In genomic region chr3:100449214-100449613, GRCh38 we compare ENCODE assay signal across 2 cellular contexts.
TF ChIP-seq lines count a peak whose summit lies in the region.

No MANE protein-coding gene starts in this region.

TF ChIP-seq in HepG2, 621 proteins besides CTCF, POLR2A, EP300 and RAD21:
- no peak for TF ChIP-seq ZNF205 (CRISPR knock-in tag; IDR thresholded peaks at IDR 0.05)
- TF ChIP-seq MAZ (IDR thresholded peaks at IDR 0.05; ENCODE audit: borderline replicate concordance, low read depth, low read length): no peak
- TF ChIP-seq MAZ (CRISPR knock-in tag; IDR thresholded peaks at IDR 0.05; ENCODE audit: low read depth): no peak
- TF ChIP-seq TCF7 (IDR thresholded peaks at IDR 0.05; ENCODE audit: low read depth): no peak
- no peak for TF ChIP-seq ZNF383 (CRISPR knock-in tag; IDR thresholded peaks at IDR 0.05; ENCODE audit: borderline replicate concordance)
- no peak for TF ChIP-seq ZNF614 (CRISPR knock-in tag; IDR thresholded peaks at IDR 0.05; ENCODE audit: borderline replicate concordance)
- TF ChIP-seq LCORL (IDR thresholded peaks at IDR 0.05): no peak
- no peak for TF ChIP-seq LCORL (CRISPR knock-in tag; IDR thresholded peaks at IDR 0.05)
- TF ChIP-seq ARNT2 (CRISPR knock-in tag; IDR thresholded peaks at IDR 0.05; ENCODE audit: low read depth): no peak
- TF ChIP-seq SIN3B (IDR thresholded peaks at IDR 0.05; ENCODE audit: low read length): no peak
- TF ChIP-seq ASH2L (IDR thresholded peaks at IDR 0.05; ENCODE audit: insufficient read length, low read depth, low read length): no peak
- TF ChIP-seq EZH2 (conservative IDR thresholded peaks at IDR 0.05; ENCODE audit: low read depth, low read length): no peak
- no peak for TF ChIP-seq ZUFSP (CRISPR knock-in tag; IDR thresholded peaks at IDR 0.05; ENCODE audit: borderline replicate concordance)
- no peak for TF ChIP-seq ZNF530 (CRISPR knock-in tag; IDR thresholded peaks at IDR 0.05; ENCODE audit: low read depth)
- no peak for TF ChIP-seq NR1H2 (CRISPR knock-in tag; IDR thresholded peaks at IDR 0.05; ENCODE audit: borderline replicate concordance, low read depth)
- TF ChIP-seq MNT (IDR thresholded peaks at IDR 0.05): no peak
- no peak for TF ChIP-seq NR0B2 (CRISPR knock-in tag; IDR thresholded peaks at IDR 0.05)
- TF ChIP-seq ZNF878 (CRISPR knock-in tag; IDR thresholded peaks at IDR 0.05): no peak
- TF ChIP-seq MIXL1 (CRISPR knock-in tag; IDR thresholded peaks at IDR 0.05): no peak

TF ChIP-seq in WTC11, 78 proteins besides CTCF, POLR2A, EP300 and RAD21:
- no peak for TF ChIP-seq GABPB1 (CRISPR knock-in tag; IDR thresholded peaks at IDR 0.05)
- TF ChIP-seq EMX1 (CRISPR knock-in tag; IDR thresholded peaks at IDR 0.05): no peak
- no peak for TF ChIP-seq CDX4 (CRISPR knock-in tag; IDR thresholded peaks at IDR 0.05; ENCODE audit: borderline replicate concordance)
- no peak for TF ChIP-seq HMGXB4 (CRISPR knock-in tag; IDR thresholded peaks at IDR 0.05)
- TF ChIP-seq KAT7 (CRISPR knock-in tag; IDR thresholded peaks at IDR 0.05; ENCODE audit: borderline replicate concordance): no peak
- no peak for TF ChIP-seq E2F1 (CRISPR knock-in tag; IDR thresholded peaks at IDR 0.05)
- TF ChIP-seq CREM (CRISPR knock-in tag; IDR thresholded peaks at IDR 0.05): no peak
- TF ChIP-seq PREB (CRISPR knock-in tag; IDR thresholded peaks at IDR 0.05; ENCODE audit: borderline replicate concordance): no peak
- no peak for TF ChIP-seq TCF7 (CRISPR knock-in tag; IDR thresholded peaks at IDR 0.05; ENCODE audit: low read depth)
- TF ChIP-seq ZNF396 (CRISPR knock-in tag; IDR thresholded peaks at IDR 0.05; ENCODE audit: borderline replicate concordance): no peak
- TF ChIP-seq ZNF425 (CRISPR knock-in tag; conservative IDR thresholded peaks at IDR 0.05): no peak
- no peak for TF ChIP-seq NFE2L1 (CRISPR knock-in tag; IDR thresholded peaks at IDR 0.05)
